In the genomic region with DNA sequence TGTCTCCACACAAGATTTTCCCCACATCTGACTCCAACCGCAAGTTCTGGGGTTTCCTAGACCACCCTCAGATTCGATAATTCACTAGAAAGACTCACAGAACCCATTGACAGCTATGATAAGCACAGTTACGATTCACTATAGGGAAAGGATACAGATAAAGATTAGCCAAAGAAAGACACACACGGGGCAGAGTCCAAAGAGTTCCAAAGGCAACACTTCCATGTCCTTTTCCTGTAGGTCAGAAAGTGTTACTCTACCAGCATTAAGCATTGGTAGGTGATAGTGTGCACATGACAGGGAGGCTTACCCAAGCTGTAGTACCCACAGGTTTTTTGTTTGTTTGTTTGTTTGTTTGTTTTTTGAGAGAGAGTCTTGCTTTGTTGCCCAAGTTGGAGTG, we compare ENCODE assay signal across 30 cellular contexts.
"Had no signal": no experiment of that assay in that cellular context is flagged by ENCODE, and none has a peak within 500 bp of the region (broad histone marks: within the 10 kb centered on the region; RNA-seq: fewer than 3 reads in every experiment).

No MANE protein-coding gene starts in this region.

- H3K27me3 ChIP-seq: cardiac muscle cell, esophagus squamous epithelium, gastrocnemius medialis, hepatocyte, right atrium auricular region, uterus had no signal

- H3K27ac ChIP-seq: cardiac muscle cell, esophagus squamous epithelium, gastrocnemius medialis, hepatocyte, lower lobe of right lung, right atrium auricular region, thoracic aorta, uterus, WERI-Rb-1 had no signal

- H2AFZ ChIP-seq: hepatocyte had no signal

- FAIRE-seq: endothelial cell of umbilical vein, kidney had no signal

- H3K4me2 ChIP-seq: hepatocyte had no signal

- H3K36me3 ChIP-seq: cardiac muscle cell, esophagus squamous epithelium, gastrocnemius medialis, lower lobe of right lung, right atrium auricular region, thoracic aorta, uterus, WERI-Rb-1 had no signal

- ATAC-seq: activated CD4-positive, CD25-positive, alpha-beta regulatory T cell treated with anti-CD3 and anti-CD28 coated beads, Interleukin-2, amount 50 U/mL, for 24 hours; effector memory CD8-positive, alpha-beta T cell; gastrocnemius medialis; left colon; lower lobe of right lung; natural killer cell treated with Interleukin-12 subunit alpha and Interleukin-12 subunit beta and Interleukin-15 and Interleukin-18, amount 100 ng/mL, for 72 hours; stimulated activated naive CD8-positive, alpha-beta T cell treated with anti-CD3 and anti-CD28 coated beads, Interleukin-15, Interleukin-2, amounts not matched to agents 100 U/mL and 50 U/mL, for 24 hours; T-helper 17 cell had no signal

- DNase-seq: activated CD4-positive, alpha-beta T cell treated with anti-CD3 and anti-CD28 coated beads for 48 hours; activated CD4-positive, alpha-beta T cell treated with anti-CD3 and anti-CD28 coated beads, Interleukin-2, amount 50 U/mL, for 48 hours; activated CD8-positive, alpha-beta memory T cell treated with anti-CD3 and anti-CD28 coated beads for 24 hours; activated effector memory CD4-positive, alpha-beta T cell treated with Interleukin-2 at 50 U/mL for 16 hours; activated naive CD4-positive, alpha-beta T cell treated with Interleukin-2 at 50 U/mL for 16 hours; anterior cingulate cortex; cerebellar nuclear complex; cortex of kidney; effector memory CD8-positive, alpha-beta T cell; esophagus squamous epithelium; gastrocnemius medialis; glutamatergic neuron; kidney; left colon; lower lobe of right lung; mesendoderm; stimulated activated CD4-positive, alpha-beta T cell treated with anti-CD3 and anti-CD28 coated beads, Interleukin-2, amount 100 ng/mL, for 48 hours; stimulated activated naive CD8-positive, alpha-beta T cell treated with anti-CD3 and anti-CD28 coated beads, Interleukin-15, Interleukin-2, amounts not matched to agents 100 U/mL and 50 U/mL, for 24 hours; SW 1271; T-helper 17 cell; T1000; uterus; WERI-Rb-1 had no signal

- H3K9me3 ChIP-seq: esophagus squamous epithelium, gastrocnemius medialis, lower lobe of right lung, right atrium auricular region, thoracic aorta, uterus had no signal

- H3K4me3 ChIP-seq: cardiac muscle cell, esophagus squamous epithelium, gastrocnemius medialis, hepatocyte, lower lobe of right lung, right atrium auricular region, thoracic aorta, uterus had no signal
